8 cellular contexts compared by ENCODE assay signal in the genomic region with DNA sequence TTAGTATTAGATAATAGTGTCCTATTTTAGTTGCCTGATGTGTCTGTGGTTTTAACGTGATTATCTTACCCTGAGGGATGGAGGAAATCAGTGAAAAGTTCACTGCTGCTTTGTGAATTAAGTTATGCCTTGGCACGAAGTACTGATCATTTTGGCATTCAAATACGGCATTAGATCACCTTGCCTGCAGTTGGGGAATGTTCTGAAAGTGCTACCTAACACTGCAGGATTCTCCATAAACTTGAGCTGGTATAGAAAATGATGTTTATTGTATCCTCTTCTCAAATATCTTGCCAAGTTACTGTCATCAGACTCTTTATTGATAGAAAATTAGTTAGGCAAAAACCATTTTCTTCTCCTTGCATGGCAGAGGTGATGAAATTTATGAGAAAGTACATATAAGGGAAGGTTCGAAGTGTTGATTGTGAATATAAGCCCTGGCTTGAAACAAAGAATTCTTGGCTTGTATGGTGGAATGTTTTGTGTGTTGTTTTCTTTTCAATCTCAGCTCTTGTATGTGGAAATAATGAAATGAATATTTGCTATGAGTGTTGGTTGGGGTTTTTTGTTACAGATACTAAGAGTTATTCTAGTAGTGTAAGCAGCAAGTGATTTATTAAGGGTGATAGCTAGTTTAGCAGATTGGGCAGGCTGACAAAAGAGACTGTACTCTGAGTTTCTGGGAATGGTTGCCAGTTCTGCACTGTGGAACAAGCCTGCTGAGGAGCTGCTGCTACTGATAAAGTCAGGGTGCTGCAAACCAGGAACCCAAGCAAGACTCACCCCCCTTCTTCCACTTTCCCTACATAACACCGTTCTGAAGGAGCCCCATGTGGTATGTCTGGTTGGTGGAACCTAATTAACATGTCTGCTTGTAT. TPM values are rescaled to one million over a fixed set of nuclear protein-coding genes. Genes with fewer than 3 reads are reported as not detected.
DNase-seq lines count a peak whose midpoint lies in the region; TF ChIP-seq lines count a peak whose summit lies in the region.

No MANE protein-coding gene starts in this region.

- intact Hi-C loops in prostate gland (cut with DNase I): loop anchor here (5.0 kb wide), 1 partner anchor 33 kb away; a partner anchor contains a TSS

- 10% methylated on average over 5 of the region's 5 CpGs for WGBS in prostate gland

- peak; percentile 48 for DNase-seq in GM12864 (ENCODE audit: low read depth)
- DNase-seq in NCI-H226: peak; percentile 71
- peak; percentile 87 to 92 for DNase-seq in fibroblast of lung (ENCODE audit: low read depth in 2 of 2)
- DNase-seq in prostate gland (ENCODE audit: low spot score): peak; percentile 42
- DNase-seq in activated naive CD4-positive, alpha-beta T cell (lab: John Stamatoyannopoulos, UW): no peak
- DNase-seq in Karpas-422: no peak
- DNase-seq in NCI-H524 (lab: John Stamatoyannopoulos, UW): no peak
- no peak for DNase-seq in GM19240 (ENCODE audit: insufficient read length, low spot score)

- no peak overlapping the region for H3K9ac ChIP-seq in fibroblast of lung (ENCODE audit: insufficient read depth, low read length)
- no peak overlapping the region for H3K9ac ChIP-seq in Karpas-422 (ENCODE audit: low read length)

- H3K36me3 ChIP-seq in fibroblast of lung (ENCODE audit: control insufficient read depth, insufficient read depth, low read length) (no peaks in the 10 kb centered on the region), prostate gland (no peaks in the 10 kb centered on the region), Karpas-422 (ENCODE audit: insufficient read depth, low read length) (no peaks in the 10 kb centered on the region)

- TF ChIP-seq CTCF in GM12864 (IDR thresholded peaks at IDR 0.05; ENCODE audit: low read depth, low read length, missing control alignments) (no peak), fibroblast of lung (conservative IDR thresholded peaks at IDR 0.05 in 1 of 2, IDR thresholded peaks at IDR 0.05 in 1 of 2; ENCODE audit: low read depth in 1 of 2, low read length in 2 of 2) (no peak), prostate gland (IDR thresholded peaks at IDR 0.05) (no peak)

- H2AFZ ChIP-seq in fibroblast of lung (ENCODE audit: low read length): no peak overlapping the region
- no peak overlapping the region for H2AFZ ChIP-seq in Karpas-422 (ENCODE audit: low read length)

- H3K79me2 ChIP-seq in fibroblast of lung (ENCODE audit: control insufficient read depth, insufficient read depth, low read length) (peaks cover 4% of the 10 kb centered on the region), Karpas-422 (ENCODE audit: low read length) (no peaks in the 10 kb centered on the region)

- TF ChIP-seq POLR2A in prostate gland (IDR thresholded peaks at IDR 0.05): no peak

- H3K4me3 ChIP-seq in GM12864 (ENCODE audit: low read depth, low read length) (peak overlapping the region; percentile 1; the same call in 1 of the 2 replicates), fibroblast of lung (replicated peaks in 1 of 4; ENCODE audit: control extremely low read depth in 1 of 4, insufficient read depth in 1 of 4, low read depth in 3 of 4, low read length in 4 of 4) (peak overlapping the region in 1 of 4 experiments; percentile 4), prostate gland (no peak overlapping the region), Karpas-422 (ENCODE audit: low read length) (no peak overlapping the region)

- no peaks in the 10 kb centered on the region for H3K9me2 ChIP-seq in Karpas-422 (replicated peaks; ENCODE audit: insufficient read depth, low read length)

- no peaks in the 10 kb centered on the region for H3K9me3 ChIP-seq in fibroblast of lung (ENCODE audit: control insufficient read depth, insufficient read depth, low read depth, low read length)
- no peaks in the 10 kb centered on the region for H3K9me3 ChIP-seq in prostate gland
- H3K9me3 ChIP-seq in Karpas-422 (ENCODE audit: low read length): no peaks in the 10 kb centered on the region

- H3K4me1 ChIP-seq in fibroblast of lung (ENCODE audit: control insufficient read depth, extremely low read depth, insufficient read depth, low read length): no peaks in the 10 kb centered on the region
- H3K4me1 ChIP-seq in prostate gland (replicated peaks): peaks cover 4% of the 10 kb centered on the region
- peaks cover 4% of the 10 kb centered on the region for H3K4me1 ChIP-seq in Karpas-422 (ENCODE audit: low read length)

- H4K20me1 ChIP-seq in fibroblast of lung (ENCODE audit: control insufficient read depth, extremely low read depth, insufficient read depth, low read length) (no peaks in the 10 kb centered on the region), Karpas-422 (ENCODE audit: insufficient read depth, low read depth, low read length) (peaks cover 28% of the 10 kb centered on the region)

- H3K4me2 ChIP-seq in fibroblast of lung (ENCODE audit: extremely low read depth, insufficient read depth, low read length) (peak overlapping the region; percentile 8), Karpas-422 (ENCODE audit: low read depth, low read length, poor library complexity, severe bottlenecking) (no peak overlapping the region)

- H3K27me3 ChIP-seq in fibroblast of lung (ENCODE audit: control insufficient read depth, insufficient read depth, low read length) (no peaks in the 10 kb centered on the region), prostate gland (replicated peaks; ENCODE audit: insufficient read depth) (no peaks in the 10 kb centered on the region), Karpas-422 (ENCODE audit: low read length) (no peaks in the 10 kb centered on the region)

- H3K27ac ChIP-seq in fibroblast of lung (ENCODE audit: insufficient read depth, low read length) (no peak overlapping the region), prostate gland (peak overlapping the region in 1 of 2 donors; percentile 13), Karpas-422 (ENCODE audit: low read length) (no peak overlapping the region)

RNA-seq across cellular contexts. Expression of a gene that starts 35.3 kb away (rescaled TPM):
- total RNA-seq in fibroblast of lung: 27.2 and 72.5 TPM in 2 replicates
- 20.3 and 35.0 TPM in 2 replicates for polyA plus RNA-seq in fibroblast of lung
- 22.5 and 30.5 TPM in 2 replicates for polyA plus RNA-seq in fibroblast of lung (2012)
- 31.5 and 56.7 TPM in 2 replicates for polyA minus RNA-seq in fibroblast of lung (ENCODE audit: low replicate concordance)
- total RNA-seq in prostate gland: 10 to 100 TPM; 11.3 to 60.9 TPM
- 3.9 and 7.8 TPM in 2 replicates for total RNA-seq in Karpas-422 (2014; rRNA removed; shearing (Covaris generic); ENCODE audit: low replicate concordance)

Comparison
In these comparisons a context has a peak if more than half of its experiments do, and no peak if none do; other contexts are left out.
1. DNase-seq: peak in GM12864 (single experiment), NCI-H226 (single experiment), fibroblast of lung (2 of 2) and prostate gland (single experiment); none in activated naive CD4-positive, alpha-beta T cell (0 of 4), Karpas-422 (single experiment), NCI-H524 (0 of 2) and GM19240 (single experiment).